In the genomic region with DNA sequence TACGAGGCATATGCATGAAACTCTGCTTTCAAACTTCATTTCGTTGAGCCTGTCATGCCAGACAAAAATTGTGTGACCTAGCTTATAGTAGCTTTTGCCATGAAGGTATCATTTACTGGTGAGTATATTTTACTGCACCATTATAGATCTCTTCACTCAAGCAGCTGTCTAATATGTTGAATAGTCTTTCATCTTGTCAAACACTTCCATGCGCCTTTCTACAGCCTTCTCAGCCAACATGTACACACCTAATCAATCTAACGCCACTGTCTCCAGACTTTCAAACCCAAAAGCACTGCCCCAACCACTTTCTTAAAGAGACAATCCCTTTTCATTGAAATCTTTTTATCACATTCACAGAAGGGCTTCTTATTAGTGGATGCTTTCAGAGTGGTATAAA, we compare ENCODE assay signal across 10 cellular contexts.
"Had no signal": no experiment of that assay in that cellular context is flagged by ENCODE, and none has a peak within 500 bp of the region (broad histone marks: within the 10 kb centered on the region; RNA-seq: fewer than 3 reads in every experiment).

No MANE protein-coding gene starts in this region.

- H3K4me1 ChIP-seq: HAP-1 had no signal

- H3K9me3 ChIP-seq: HAP-1 had no signal

- DNase-seq: GOT3, H7, H9, HCEC 1CT, HFFc6 had no signal

- H3K4me3 Mint-ChIP-seq: GM23338, H9, HFFc6 had no signal

- H3K4me3 ChIP-seq: GM23338, HAP-1 had no signal

- FAIRE-seq: H1, H54 had no signal

- H3K4me2 ChIP-seq: GM23338 had no signal

- ATAC-seq: GM23338, HCT116 had no signal

- H3K27ac Mint-ChIP-seq: GM23338, H9, HFFc6 had no signal

- H2AFZ ChIP-seq: GM23338 had no signal

- H3K36me3 ChIP-seq: HAP-1 had no signal
